ENCODE assay signal across 19 cellular contexts in the genomic region with DNA sequence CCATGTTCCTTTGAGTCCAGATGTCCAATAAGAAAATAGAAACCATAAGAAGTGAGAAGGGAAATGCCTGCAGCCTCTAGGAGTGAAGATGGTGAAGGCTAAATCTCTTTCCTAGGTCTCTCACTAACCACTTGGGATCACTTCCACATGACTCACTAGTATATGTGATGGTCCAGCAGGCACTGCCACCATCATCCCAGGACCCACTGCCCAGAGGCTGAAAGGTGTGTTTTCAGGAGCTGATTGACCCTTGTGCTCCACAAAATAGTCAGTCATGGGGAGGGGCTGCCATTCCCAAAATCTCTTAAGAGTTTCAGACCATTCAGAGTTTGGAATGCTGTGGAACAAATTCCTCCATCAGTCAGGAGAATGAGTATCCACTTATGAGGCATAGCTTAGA.
"Had no signal": no experiment of that assay in that cellular context is flagged by ENCODE, and none has a peak within 500 bp of the region (broad histone marks: within the 10 kb centered on the region; RNA-seq: fewer than 3 reads in every experiment).

No MANE protein-coding gene starts in this region.

- H3K9me3 Mint-ChIP-seq: neural crest cell had no signal

- DNase-seq: cortex of kidney; effector memory CD4-positive, alpha-beta T cell; gastrocnemius medialis; heart right ventricle; hypothalamus; left ventricle myocardium inferior; mesenchymal stem cell; midbrain; posterior cingulate gyrus; stimulated activated CD4-positive, alpha-beta T cell treated with anti-CD3 and anti-CD28 coated beads, Interleukin-2, amount 100 ng/mL, for 24 hours; stimulated activated naive CD4-positive, alpha-beta T cell; stomach; substantia nigra; transverse colon had no signal

- H3K4me3 Mint-ChIP-seq: neural crest cell had no signal

- H3K36me3 ChIP-seq: gastrocnemius medialis, heart right ventricle, left ventricle myocardium inferior, stomach, thoracic aorta, transverse colon had no signal

- H3K9me3 ChIP-seq: gastrocnemius medialis, heart right ventricle, left ventricle myocardium inferior, stomach, thoracic aorta, transverse colon had no signal

- H3K27ac ChIP-seq: gastrocnemius medialis, heart right ventricle, left ventricle myocardium inferior, skin epidermis, stomach, thoracic aorta, transverse colon had no signal

- ATAC-seq: esophagus mucosa, gastrocnemius medialis, heart right ventricle, sciatic nerve had no signal
